7 cellular contexts compared by ENCODE assay signal in the genomic region with DNA sequence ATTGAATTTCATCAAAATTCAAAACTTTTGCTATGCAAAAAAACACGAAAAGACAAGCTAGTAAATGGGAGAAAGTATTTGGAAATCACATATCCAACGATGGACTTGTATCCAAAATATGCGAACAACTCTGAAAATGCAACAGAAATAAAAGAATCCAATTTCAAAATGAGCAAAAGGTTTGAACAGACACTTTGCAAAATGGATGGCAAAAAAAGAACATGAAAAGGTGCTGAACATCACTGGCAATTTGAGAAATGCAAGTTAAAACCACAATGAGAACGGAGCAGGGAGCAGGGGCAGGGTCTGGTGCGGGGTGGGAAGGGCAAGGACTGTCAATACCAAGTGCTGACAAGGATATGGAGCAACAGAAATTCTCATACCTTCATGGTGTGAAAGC.
"Had no signal": no experiment of that assay in that cellular context is flagged by ENCODE, and none has a peak within 500 bp of the region (broad histone marks: within the 10 kb centered on the region; RNA-seq: fewer than 3 reads in every experiment).

No MANE protein-coding gene starts in this region.

- H3K27ac ChIP-seq: HL-60, KMS-11 had no signal

- H3K9ac ChIP-seq: KMS-11 had no signal

- ATAC-seq: K562 had no signal

- H3K4me3 ChIP-seq: K562 had no signal

- DNase-seq: IMR-90, KBM-7, KG1 had no signal

- H3K4me2 ChIP-seq: KMS-11 had no signal

- FAIRE-seq: HTR-8/SVneo, K562 had no signal
